Comparison of ENCODE assay signal across 1 cellular context in the genomic region with DNA sequence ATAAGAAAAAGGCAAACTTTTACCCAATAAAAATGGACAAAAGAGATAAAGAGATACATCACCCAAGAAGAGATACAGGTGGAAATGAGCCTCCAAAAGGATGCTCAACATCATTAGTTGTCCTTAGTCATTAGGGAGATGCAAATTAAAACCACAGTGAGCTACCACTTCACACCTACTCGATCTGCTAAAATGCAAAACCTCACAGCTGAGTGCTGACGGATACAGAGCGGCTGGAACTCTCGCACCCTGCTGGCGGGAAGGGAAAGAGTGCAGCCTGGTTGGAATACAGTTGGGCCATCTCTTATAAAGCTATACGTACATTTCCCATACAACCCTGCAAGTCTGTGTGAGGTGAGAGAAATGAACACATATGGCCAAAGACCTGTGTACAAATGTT.
TF ChIP-seq lines count a peak whose summit lies in the region.

No MANE protein-coding gene starts in this region.

TF ChIP-seq in HEK293, 187 proteins besides CTCF, POLR2A, EP300 and RAD21:
- TF ChIP-seq PRDM2 (tag by site-specific recombination; IDR thresholded peaks at IDR 0.05; ENCODE audit: borderline replicate concordance) = no peak
- TF ChIP-seq ZNF433 (tag by site-specific recombination; IDR thresholded peaks at IDR 0.05; ENCODE audit: low read depth) = no peak
- 0 out of 2 replicates have a peak, but pooled peaks have one; percentile 16 for TF ChIP-seq ZIC2 (tag by site-specific recombination; IDR thresholded peaks at IDR 0.05)
